Comparison of ENCODE assay signal across 19 cellular contexts in genomic region chr6:130421567-130421966, GRCh38. TPM values are rescaled to one million over a fixed set of nuclear protein-coding genes. Genes with fewer than 3 reads are reported as not detected.
DNase-seq lines count a peak whose midpoint lies in the region; ATAC-seq and TF ChIP-seq lines count a peak whose summit lies in the region.
"Had no signal": no experiment of that assay in that cellular context is flagged by ENCODE, and none has a peak within 500 bp of the region (broad histone marks: within the 10 kb centered on the region; RNA-seq: fewer than 3 reads in every experiment).

No MANE protein-coding gene starts in this region.

- no peaks in the 10 kb centered on the region for H3K27me3 ChIP-seq in foreskin keratinocyte

- intact Hi-C loops in left ventricle myocardium superior (cut with micrococcal nuclease), result no loop called here

- no peaks in the 10 kb centered on the region; the same call in 1 of the 2 replicates for H3K9me3 Mint-ChIP-seq in HFFc6

- H3K27ac Mint-ChIP-seq in HFFc6, result peak overlapping the region; percentile 73
- H3K27ac Mint-ChIP-seq: activated CD4-positive, alpha-beta T cell treated with anti-CD3 and anti-CD28 coated beads for 36 hours had no signal

- ATAC-seq in foreskin keratinocyte (peak; percentile 49), GM18868 (IDR thresholded peaks at IDR 0.05; ENCODE audit: unreplicated experiment) (no peak), left ventricle myocardium superior (no peak)
- ATAC-seq: activated CD4-positive, alpha-beta T cell treated with anti-CD3 and anti-CD28 coated beads for 36 hours; heart right ventricle had no signal

- H3K4me3 Mint-ChIP-seq in HFFc6, result peak overlapping the region; percentile 31
- H3K4me3 Mint-ChIP-seq: activated CD4-positive, alpha-beta T cell treated with anti-CD3 and anti-CD28 coated beads for 36 hours had no signal

- peaks cover 62% of the 10 kb centered on the region for H3K36me3 Mint-ChIP-seq in HFFc6 (ENCODE audit: low read depth)

- peak; percentile 73 for DNase-seq in HFFc6
- peak; percentile 45 for DNase-seq in astrocyte of the hippocampus (ENCODE audit: low read depth, low spot score)
- peak; percentile 42 to 69 for DNase-seq in foreskin keratinocyte
- DNase-seq in stromal cell of bone marrow (ENCODE audit: low read depth), result peak; percentile 55
- no peak for DNase-seq in left ventricle myocardium superior
- DNase-seq in OCI-M1 (lab: John Stamatoyannopoulos, UW), result no peak
- DNase-seq: activated CD4-positive, alpha-beta T cell treated with anti-CD3 and anti-CD28 coated beads for 36 hours; activated gamma-delta T cell; aorta; C1 segment of cervical spinal cord; cortex of kidney; H7; heart right ventricle; NCI-H1105 treated with DMSO at 0.1 percent for 48 hours; NCI-H82 had no signal

- TF ChIP-seq CTCF in HFFc6 (IDR thresholded peaks at IDR 0.05) (no peak), foreskin keratinocyte (conservative IDR thresholded peaks at IDR 0.05) (no peak)

- H3K4me1 ChIP-seq in foreskin keratinocyte, result peaks cover 33% of the 10 kb centered on the region
- H3K4me1 ChIP-seq: heart right ventricle, parathyroid adenoma had no signal

- peaks cover 90% of the 10 kb centered on the region for H3K4me1 Mint-ChIP-seq in HFFc6 (ENCODE audit: low read depth)
- H3K4me1 Mint-ChIP-seq: activated CD4-positive, alpha-beta T cell treated with anti-CD3 and anti-CD28 coated beads for 36 hours had no signal

- H3K27me3 Mint-ChIP-seq in HFFc6 (ENCODE audit: insufficient read depth), result peaks cover 2% of the 10 kb centered on the region
- H3K27me3 Mint-ChIP-seq: activated CD4-positive, alpha-beta T cell treated with anti-CD3 and anti-CD28 coated beads for 36 hours had no signal

- no peak overlapping the region for H3K27ac ChIP-seq in foreskin keratinocyte
- H3K27ac ChIP-seq: heart right ventricle, KMS-11, parathyroid adenoma, SK-N-MC had no signal

RNA-seq across cellular contexts. Expression of gene TMEM200A, which starts 55.8 kb away (rescaled TPM):
- 100 to 1,000 TPM in 4 of 6 experiments, 10 to 100 TPM in 2; 78.0 to 131 (median 114) TPM for total RNA-seq in HFFc6 (2021; fragmentation: NEBNext Ultra II Directional; extraction: Animal tissue kit (Norgen Biotek cat#: 25700))
- 51.2 and 134 TPM in 2 replicates for total RNA-seq in foreskin keratinocyte
- polyA plus RNA-seq in foreskin keratinocyte, result 20.5 and 48.3 TPM in 2 replicates
- 0.15 TPM for total RNA-seq in left ventricle myocardium superior

Comparison
In these comparisons a context has a peak if more than half of its experiments do, and no peak if none do; other contexts are left out.
1. DNase-seq: peak in HFFc6 (single experiment), astrocyte of the hippocampus (single experiment), foreskin keratinocyte (2 of 2) and stromal cell of bone marrow (single experiment); none in left ventricle myocardium superior (single experiment) and OCI-M1 (single experiment).
2. RNA of gene TMEM200A, which starts 55.8 kb away (total RNA-seq): 78.0 to 131 TPM in HFFc6 and 51.2 to 134 TPM in foreskin keratinocyte; 0.15 TPM in left ventricle myocardium superior (single experiment); every median in the first group is over 10 times any median in the second.